26 cellular contexts compared by ENCODE assay signal in the genomic region with DNA sequence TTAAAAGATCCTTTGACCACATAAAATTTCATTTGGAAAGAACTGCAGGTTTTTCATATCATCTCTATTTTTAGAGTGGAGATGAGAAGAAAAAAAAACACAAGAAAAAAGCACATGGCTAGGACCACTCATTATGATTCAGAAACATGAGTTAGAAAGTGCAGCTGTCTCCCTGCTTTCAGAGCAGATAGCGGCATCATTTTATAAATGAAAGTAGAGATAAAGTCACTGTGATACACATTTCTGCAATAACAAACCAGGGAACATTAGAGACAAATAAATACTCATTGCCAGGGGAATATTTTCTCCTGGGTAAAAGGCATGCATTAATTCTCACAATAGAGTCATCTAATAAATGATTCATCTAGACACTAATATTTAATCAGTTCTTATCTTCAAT.
"Had no signal": no experiment of that assay in that cellular context is flagged by ENCODE, and none has a peak within 500 bp of the region (broad histone marks: within the 10 kb centered on the region; RNA-seq: fewer than 3 reads in every experiment).

No MANE protein-coding gene starts in this region.

- H3K27ac Mint-ChIP-seq: activated CD4-positive, alpha-beta T cell treated with anti-CD3 and anti-CD28 coated beads, Interleukin-2, amount 10 ng/mL, durations not matched to agents 24 days and 14 days; activated CD8-positive, alpha-beta T cell treated with anti-CD3 and anti-CD28 coated beads, Interleukin-2, amount 10 ng/mL, durations not matched to agents 7 days and 5 days; activated naive CD4-positive, alpha-beta T cell treated with anti-CD3 and anti-CD28 coated beads, Interleukin-2, amount 50 U/mL, for 24 hours; activated T-helper 1 cell treated with anti-CD3 and anti-CD28 coated beads, Interleukin-12 subunit alpha, Interleukin-12 subunit beta, Interleukin-2, Interleukin-4 antibody, amounts not matched to agents 30 ng/mL and 10 ng/mL and 1 ng/mL, durations not matched to agents 14 hours and 24 hours and 36 hours; mesothelial cell of epicardium; nephron; T-helper 2 cell treated with Interferon-gamma antibody and Interleukin-4, amounts not matched to agents 5 μg/mL and 100 μg/mL, for 36 hours had no signal

- H3K4me1 Mint-ChIP-seq: activated CD4-positive, alpha-beta T cell treated with anti-CD3 and anti-CD28 coated beads, Interleukin-2, amount 10 ng/mL, durations not matched to agents 24 days and 14 days; activated naive CD4-positive, alpha-beta T cell treated with anti-CD3 and anti-CD28 coated beads, Interleukin-2, amount 50 U/mL, for 24 hours had no signal

- FAIRE-seq: bronchial epithelial cell had no signal

- H3K27me3 ChIP-seq: ascending aorta, esophagus muscularis mucosa, gastroesophageal sphincter, sigmoid colon, testis, vagina had no signal

- ATAC-seq: activated CD4-positive, CD25-positive, alpha-beta regulatory T cell treated with anti-CD3 and anti-CD28 coated beads, Interleukin-2, amount 50 U/mL, for 24 hours; activated CD8-positive, alpha-beta T cell treated with anti-CD3 and anti-CD28 coated beads, Interleukin-2, amount 10 ng/mL, durations not matched to agents 7 days and 5 days; gastroesophageal sphincter had no signal

- H3K9me3 Mint-ChIP-seq: activated CD4-positive, alpha-beta T cell treated with anti-CD3 and anti-CD28 coated beads, Interleukin-2, amount 10 ng/mL, durations not matched to agents 24 days and 14 days; activated naive CD4-positive, alpha-beta T cell treated with anti-CD3 and anti-CD28 coated beads, Interleukin-2, amount 50 U/mL, for 24 hours; activated T-helper 1 cell treated with anti-CD3 and anti-CD28 coated beads, Interleukin-12 subunit alpha, Interleukin-12 subunit beta, Interleukin-2, Interleukin-4 antibody, amounts not matched to agents 30 ng/mL and 10 ng/mL and 1 ng/mL, durations not matched to agents 14 hours and 24 hours and 36 hours; mesothelial cell of epicardium; nephron; T-helper 2 cell treated with Interferon-gamma antibody and Interleukin-4, amounts not matched to agents 5 μg/mL and 100 μg/mL, for 36 hours had no signal

- H3K27ac ChIP-seq: ascending aorta, coronary artery, esophagus muscularis mucosa, gastroesophageal sphincter, left ventricle myocardium inferior, sigmoid colon, spleen, testis, vagina, VCaP had no signal

- H3K9me3 ChIP-seq: ascending aorta, esophagus muscularis mucosa, gastroesophageal sphincter, left ventricle myocardium inferior, sigmoid colon, spleen, testis, vagina had no signal

- H3K36me3 Mint-ChIP-seq: activated naive CD4-positive, alpha-beta T cell treated with anti-CD3 and anti-CD28 coated beads, Interleukin-2, amount 50 U/mL, for 24 hours; mesothelial cell of epicardium had no signal

- H3K36me3 ChIP-seq: ascending aorta, esophagus muscularis mucosa, gastroesophageal sphincter, left ventricle myocardium inferior, sigmoid colon, spleen, vagina had no signal

- DNase-seq: activated CD4-positive, alpha-beta T cell treated with anti-CD3 and anti-CD28 coated beads, Interleukin-2, amount 10 ng/mL, durations not matched to agents 24 days and 14 days; activated CD8-positive, alpha-beta T cell treated with anti-CD3 and anti-CD28 coated beads, Interleukin-2, amount 10 ng/mL, durations not matched to agents 7 days and 5 days; activated gamma-delta T cell treated with Interleukin-2 at 50 U/mL for 16 hours; head of caudate nucleus; hypothalamus; left ventricle myocardium inferior; posterior cingulate gyrus; sigmoid colon; spleen; stimulated activated CD4-positive, alpha-beta T cell treated with anti-CD3 and anti-CD28 coated beads, Interleukin-4, amount 100 ng/mL, for 1 hour; stimulated activated naive CD4-positive, alpha-beta T cell; testis; trophoblast cell had no signal

- H3K4me3 Mint-ChIP-seq: activated CD4-positive, alpha-beta T cell treated with anti-CD3 and anti-CD28 coated beads, Interleukin-2, amount 10 ng/mL, durations not matched to agents 24 days and 14 days; activated CD8-positive, alpha-beta T cell treated with anti-CD3 and anti-CD28 coated beads, Interleukin-2, amount 10 ng/mL, durations not matched to agents 7 days and 5 days; activated naive CD4-positive, alpha-beta T cell treated with anti-CD3 and anti-CD28 coated beads, Interleukin-2, amount 50 U/mL, for 24 hours; activated T-helper 1 cell treated with anti-CD3 and anti-CD28 coated beads, Interleukin-12 subunit alpha, Interleukin-12 subunit beta, Interleukin-2, Interleukin-4 antibody, amounts not matched to agents 30 ng/mL and 10 ng/mL and 1 ng/mL, durations not matched to agents 14 hours and 24 hours and 36 hours; mesothelial cell of epicardium; nephron; T-helper 2 cell treated with Interferon-gamma antibody and Interleukin-4, amounts not matched to agents 5 μg/mL and 100 μg/mL, for 36 hours had no signal

- H3K4me3 ChIP-seq: ascending aorta, coronary artery, esophagus muscularis mucosa, gastroesophageal sphincter, left ventricle myocardium inferior, sigmoid colon, spleen, testis, vagina had no signal

- H3K4me1 ChIP-seq: ascending aorta, spleen, vagina had no signal
